ENCODE assay signal across 17 cellular contexts in genomic region chr10:95818010-95818409, GRCh38.
DNase-seq lines count a peak whose midpoint lies in the region; ATAC-seq and TF ChIP-seq lines count a peak whose summit lies in the region.
"Had no signal": no experiment of that assay in that cellular context is flagged by ENCODE, and none has a peak within 500 bp of the region (broad histone marks: within the 10 kb centered on the region; RNA-seq: fewer than 3 reads in every experiment).

No MANE protein-coding gene starts in this region.

- peaks cover 4% of the 10 kb centered on the region; the same call in 1 of the 2 replicates for H3K9me3 ChIP-seq in Caco-2
- H3K9me3 ChIP-seq: A549 had no signal

- H3K4me3 ChIP-seq in Caco-2 (ENCODE audit: low read depth, low read length) (no peak overlapping the region), skin epidermis (no peak overlapping the region)
- H3K4me3 ChIP-seq: A549 had no signal

- intact Hi-C loops in Caco-2 (cut with micrococcal nuclease; ENCODE audit: unreplicated experiment) (no loop called here), sciatic nerve (cut with DNase I) (no loop called here)

- peak overlapping the region in 14 of 21 experiments; percentile 14 to 84 (median 30) for H3K27ac ChIP-seq in skin epidermis
- H3K27ac ChIP-seq: A549, KMS-11 had no signal

- DNase-seq in Caco-2 = no peak
- DNase-seq in endothelial cell (ENCODE audit: low spot score) = no peak
- no peak for DNase-seq in NCI-H1092 (lab: John Stamatoyannopoulos, UW)
- no peak for DNase-seq in activated naive CD4-positive, alpha-beta T cell treated with anti-CD3 and anti-CD28 coated beads, Interleukin-2, amount 10 ng/mL, durations not matched to agents 7 days and 5 days
- no peak for DNase-seq in sciatic nerve (ENCODE audit: low spot score)
- DNase-seq: C1 segment of cervical spinal cord, DND-41, NCI-H1092 treated with DMSO at 0.1 percent for 48 hours, NCI-H226, NCI-H526 treated with DMSO at 0.1 percent for 48 hours, OCI-M1, RPMI8226 had no signal

- peaks cover 24% of the 10 kb centered on the region for H3K4me1 ChIP-seq in Caco-2
- H3K4me1 ChIP-seq: A549 had no signal

- H3K9me3 Mint-ChIP-seq in Caco-2 (ENCODE audit: unreplicated experiment) (no peaks in the 10 kb centered on the region), IgD-negative memory B cell (peaks cover 0 to 2% (median 0%) of the 10 kb centered on the region in 3 donors), endothelial cell (ENCODE audit: unreplicated experiment) (no peaks in the 10 kb centered on the region)
- no peaks in the 10 kb centered on the region for H3K9me3 Mint-ChIP-seq in activated naive CD4-positive, alpha-beta T cell treated with anti-CD3 and anti-CD28 coated beads, Interleukin-2, amount 10 ng/mL, durations not matched to agents 7 days and 5 days

- no TSS peak for BruUV-seq in Caco-2 (replicated peaks; lab: Mats Ljungman, UMichigan)

- POLR2A ChIA-PET in Caco-2 (lab: Charles Lee) = no interaction called here

- no peak for ATAC-seq in HG02571 (IDR thresholded peaks at IDR 0.05; ENCODE audit: unreplicated experiment)
- ATAC-seq in sciatic nerve = no peak
- ATAC-seq: A549 had no signal

- no peak for TF ChIP-seq CTCF in Caco-2 (IDR thresholded peaks at IDR 0.05; ENCODE audit: insufficient read depth in 1 of 2, low read depth in 1 of 2, low read length in 1 of 2, severe bottlenecking in 1 of 2, unreplicated experiment in 1 of 2)
- TF ChIP-seq CTCF in endothelial cell (IDR thresholded peaks at IDR 0.05; ENCODE audit: unreplicated experiment) = no peak

- H3K27me3 Mint-ChIP-seq in Caco-2 (ENCODE audit: insufficient read depth, unreplicated experiment) = no peaks in the 10 kb centered on the region
- no peaks in the 10 kb centered on the region for H3K27me3 Mint-ChIP-seq in IgD-negative memory B cell
- H3K27me3 Mint-ChIP-seq in endothelial cell (ENCODE audit: unreplicated experiment) = peaks cover 13% of the 10 kb centered on the region
- H3K27me3 Mint-ChIP-seq in activated naive CD4-positive, alpha-beta T cell treated with anti-CD3 and anti-CD28 coated beads, Interleukin-2, amount 10 ng/mL, durations not matched to agents 7 days and 5 days = no peaks in the 10 kb centered on the region

- peaks cover 12% of the 10 kb centered on the region for H3K4me1 Mint-ChIP-seq in Caco-2 (ENCODE audit: low read depth, unreplicated experiment)
- H3K4me1 Mint-ChIP-seq in IgD-negative memory B cell = peaks cover 37 to 52% (median 50%) of the 10 kb centered on the region in 3 donors
- H3K4me1 Mint-ChIP-seq in endothelial cell (ENCODE audit: unreplicated experiment) = peaks cover 65% of the 10 kb centered on the region
- H3K4me1 Mint-ChIP-seq in activated naive CD4-positive, alpha-beta T cell treated with anti-CD3 and anti-CD28 coated beads, Interleukin-2, amount 10 ng/mL, durations not matched to agents 7 days and 5 days = peaks cover 6% of the 10 kb centered on the region

- no peaks in the 10 kb centered on the region for H3K36me3 ChIP-seq in Caco-2 (ENCODE audit: control insufficient read depth, insufficient read depth, low read length)

- no peaks in the 10 kb centered on the region for H3K27me3 ChIP-seq in Caco-2 (replicated peaks; ENCODE audit: control insufficient read depth, insufficient read depth, low read length)

- H3K36me3 Mint-ChIP-seq in Caco-2 (ENCODE audit: insufficient read depth, unreplicated experiment) (no peaks in the 10 kb centered on the region), IgD-negative memory B cell (peaks cover 14% of the 10 kb centered on the region), endothelial cell (ENCODE audit: low read depth, unreplicated experiment) (peaks cover 45% of the 10 kb centered on the region)
- no peaks in the 10 kb centered on the region for H3K36me3 Mint-ChIP-seq in activated naive CD4-positive, alpha-beta T cell treated with anti-CD3 and anti-CD28 coated beads, Interleukin-2, amount 10 ng/mL, durations not matched to agents 7 days and 5 days

- CTCF ChIA-PET in Caco-2 (lab: Charles Lee) = interaction anchor here (0.7 kb wide), 1 partner anchor 124 kb away, joined by 3 read pairs; the partner anchor contains the start of gene TCTN3
- CTCF ChIA-PET in activated naive CD4-positive, alpha-beta T cell treated with anti-CD3 and anti-CD28 coated beads, Interleukin-2, amount 10 ng/mL, durations not matched to agents 7 days and 5 days (lab: Charles Lee) = interaction anchor here (1.7 kb wide), 1 partner anchor 12 kb away, joined by 4 read pairs; no protein-coding TSS in a partner anchor

- H3K27ac Mint-ChIP-seq in Caco-2 (ENCODE audit: unreplicated experiment) = peak overlapping the region; percentile 9
- peak overlapping the region in 2 of 3 donors; percentile 70 to 76 for H3K27ac Mint-ChIP-seq in IgD-negative memory B cell
- peak overlapping the region; percentile 69 for H3K27ac Mint-ChIP-seq in endothelial cell (ENCODE audit: unreplicated experiment)
- no peak overlapping the region for H3K27ac Mint-ChIP-seq in activated naive CD4-positive, alpha-beta T cell treated with anti-CD3 and anti-CD28 coated beads, Interleukin-2, amount 10 ng/mL, durations not matched to agents 7 days and 5 days

- H3K4me3 Mint-ChIP-seq in Caco-2 (ENCODE audit: unreplicated experiment) (no peak overlapping the region), IgD-negative memory B cell (peak overlapping the region in 1 of 4 donors; percentile 10), endothelial cell (ENCODE audit: unreplicated experiment) (peak overlapping the region; percentile 9)
- no peak overlapping the region for H3K4me3 Mint-ChIP-seq in activated naive CD4-positive, alpha-beta T cell treated with anti-CD3 and anti-CD28 coated beads, Interleukin-2, amount 10 ng/mL, durations not matched to agents 7 days and 5 days
